15 cellular contexts compared by ENCODE assay signal in the genomic region with DNA sequence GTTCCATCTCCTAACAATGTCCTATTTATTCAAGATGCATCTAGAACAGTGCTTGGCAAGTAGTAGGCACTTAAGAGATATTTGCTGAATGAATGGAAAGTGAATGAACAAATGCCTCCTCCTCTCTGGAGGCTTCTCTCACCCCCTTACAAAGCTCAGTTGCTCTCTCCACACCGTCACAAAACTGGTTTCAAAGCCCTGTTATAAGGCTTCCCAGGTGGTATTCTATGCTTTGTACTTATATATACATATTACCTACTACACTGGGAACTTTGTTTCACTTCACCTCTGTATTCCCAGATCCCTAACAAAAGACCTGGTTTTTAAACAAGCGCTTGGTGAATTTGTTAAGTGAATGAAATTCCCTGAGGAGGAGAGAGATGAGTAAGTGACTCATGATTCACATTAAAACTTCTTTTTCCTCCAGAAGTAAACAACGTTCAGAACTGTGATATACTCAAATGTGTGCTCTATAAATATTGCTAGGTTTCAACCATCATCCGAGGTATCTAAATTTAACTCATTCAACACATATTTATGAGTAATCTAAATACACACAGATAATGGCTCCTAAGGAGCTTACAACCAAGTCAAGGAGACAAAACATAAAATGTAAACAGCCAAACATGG. TPM values are rescaled to one million over a fixed set of nuclear protein-coding genes. Genes with fewer than 3 reads are reported as not detected.
DNase-seq lines count a peak whose midpoint lies in the region; ATAC-seq and TF ChIP-seq lines count a peak whose summit lies in the region.
"Had no signal": no experiment of that assay in that cellular context is flagged by ENCODE, and none has a peak within 500 bp of the region (broad histone marks: within the 10 kb centered on the region; RNA-seq: fewer than 3 reads in every experiment).

No MANE protein-coding gene starts in this region.

- peaks cover 61% of the 10 kb centered on the region for H3K4me1 Mint-ChIP-seq in GM23338
- H3K4me1 Mint-ChIP-seq in activated CD4-positive, alpha-beta memory T cell treated with anti-CD3 and anti-CD28 coated beads, Interleukin-2, amount 10 ng/mL, durations not matched to agents 7 days and 5 days = no peaks in the 10 kb centered on the region

- H3F3A ChIP-seq in GM23338 (replicated peaks; ENCODE audit: low read depth) (no peaks in the 10 kb centered on the region; the same call in 1 of the 2 replicates), smooth muscle cell (ENCODE audit: low read depth) (no peaks in the 10 kb centered on the region)

- no peaks in the 10 kb centered on the region for H3K9me3 ChIP-seq in smooth muscle cell (replicated peaks; ENCODE audit: low read depth)
- H3K9me3 ChIP-seq in gastroesophageal sphincter = no peaks in the 10 kb centered on the region
- H3K9me3 ChIP-seq: thoracic aorta had no signal

- no peaks in the 10 kb centered on the region for H3K27me3 ChIP-seq in GM23338 (ENCODE audit: insufficient read depth)
- H3K27me3 ChIP-seq in smooth muscle cell (ENCODE audit: low read depth) = no peaks in the 10 kb centered on the region
- no peaks in the 10 kb centered on the region for H3K27me3 ChIP-seq in gastroesophageal sphincter

- H3K79me2 ChIP-seq in GM23338 (replicated peaks; ENCODE audit: insufficient read depth) (peaks cover 53% of the 10 kb centered on the region), smooth muscle cell (ENCODE audit: low read depth) (no peaks in the 10 kb centered on the region)

- peaks cover 5% of the 10 kb centered on the region for H3K27me3 Mint-ChIP-seq in GM23338 (ENCODE audit: insufficient read depth, low read depth, poor library complexity)
- H3K27me3 Mint-ChIP-seq in activated CD4-positive, alpha-beta memory T cell treated with anti-CD3 and anti-CD28 coated beads, Interleukin-2, amount 10 ng/mL, durations not matched to agents 7 days and 5 days = no peaks in the 10 kb centered on the region

- POLR2A ChIA-PET in activated CD4-positive, alpha-beta memory T cell treated with anti-CD3 and anti-CD28 coated beads, Interleukin-2, amount 10 ng/mL, durations not matched to agents 7 days and 5 days (lab: Charles Lee) = no interaction called here

- peak overlapping the region; percentile 24 for H3K4me3 ChIP-seq in GM23338
- H3K4me3 ChIP-seq in smooth muscle cell = no peak overlapping the region
- no peak overlapping the region for H3K4me3 ChIP-seq in gastroesophageal sphincter
- H3K4me3 ChIP-seq: thoracic aorta had no signal

- CTCF ChIA-PET in activated CD4-positive, alpha-beta memory T cell treated with anti-CD3 and anti-CD28 coated beads, Interleukin-2, amount 10 ng/mL, durations not matched to agents 7 days and 5 days (lab: Charles Lee) = interaction anchor here (0.7 kb wide), 1 partner anchor 12 kb away, joined by 3 read pairs; no protein-coding TSS in a partner anchor

- H3K9me2 ChIP-seq in GM23338 (ENCODE audit: insufficient read depth) = peaks cover 6% of the 10 kb centered on the region; the same call in 1 of the 2 replicates

- peak; percentile 71 for DNase-seq in GM23338 (ENCODE audit: low spot score)
- DNase-seq in NCI-H69 (lab: John Stamatoyannopoulos, UW) = peak; percentile 45
- peak; percentile 40 for DNase-seq in fibroblast of gingiva (ENCODE audit: low read depth)
- no peak for DNase-seq in smooth muscle cell (lab: John Stamatoyannopoulos, UW; ENCODE audit: unreplicated experiment)
- DNase-seq in activated CD8-positive, alpha-beta memory T cell treated with anti-CD3 and anti-CD28 coated beads, Interleukin-2, amount 50 U/mL, for 4 hours = no peak
- no peak for DNase-seq in activated CD4-positive, alpha-beta memory T cell treated with anti-CD3 and anti-CD28 coated beads, Interleukin-2, amount 10 ng/mL, durations not matched to agents 7 days and 5 days
- DNase-seq: activated CD4-positive, CD25-positive, alpha-beta regulatory T cell; Calu3; natural killer cell; NCI-H2171 had no signal

- H2AFZ ChIP-seq in GM23338 = no peak overlapping the region
- no peak overlapping the region for H2AFZ ChIP-seq in smooth muscle cell (ENCODE audit: low read depth)

- peak overlapping the region; percentile 75 for H3K27ac ChIP-seq in GM23338 (ENCODE audit: low read depth)
- no peak overlapping the region for H3K27ac ChIP-seq in smooth muscle cell (ENCODE audit: low read depth)
- H3K27ac ChIP-seq in gastroesophageal sphincter = no peak overlapping the region
- H3K27ac ChIP-seq: HL-60, thoracic aorta had no signal

- H3K4me1 ChIP-seq in GM23338 (ENCODE audit: insufficient read depth) (peaks cover 44% of the 10 kb centered on the region), smooth muscle cell (ENCODE audit: low read depth) (peaks cover 31% of the 10 kb centered on the region), gastroesophageal sphincter (peaks cover 0 to 14% (median 2%) of the 10 kb centered on the region in 3 donors)

- H4K20me1 ChIP-seq in GM23338 (replicated peaks; ENCODE audit: insufficient read depth) = no peaks in the 10 kb centered on the region; the same call in 1 of the 2 replicates
- H4K20me1 ChIP-seq in smooth muscle cell (ENCODE audit: low read depth) = peaks cover 62% of the 10 kb centered on the region

- peak; percentile 78 for ATAC-seq in GM23338
- ATAC-seq in gastroesophageal sphincter = no peak
- no peak for ATAC-seq in HG03520 (IDR thresholded peaks at IDR 0.05; ENCODE audit: unreplicated experiment)
- ATAC-seq: natural killer cell, SK-N-SH treated with all-trans-retinoic acid at 6 μM for 48 hours had no signal

- H3K27ac Mint-ChIP-seq in GM23338 = peak overlapping the region; percentile 87
- no peak overlapping the region for H3K27ac Mint-ChIP-seq in activated CD4-positive, alpha-beta memory T cell treated with anti-CD3 and anti-CD28 coated beads, Interleukin-2, amount 10 ng/mL, durations not matched to agents 7 days and 5 days
- H3K27ac Mint-ChIP-seq: natural killer cell had no signal

- WGBS in smooth muscle cell (ENCODE audit: low lambda C conversion rate) = 28% methylated on average over 4 of the region's 4 CpGs
- 28 to 31% methylated on average over 4 of the region's 4 CpGs for WGBS in gastroesophageal sphincter (ENCODE audit: low coverage in 1 of 2), 2 donors

- H3K36me3 ChIP-seq in GM23338 (ENCODE audit: insufficient read depth) (no peaks in the 10 kb centered on the region), smooth muscle cell (ENCODE audit: low read depth) (no peaks in the 10 kb centered on the region), gastroesophageal sphincter (no peaks in the 10 kb centered on the region)
- H3K36me3 ChIP-seq: thoracic aorta had no signal

- TF ChIP-seq POLR2A in gastroesophageal sphincter (IDR thresholded peaks at IDR 0.05) = no peak

- TF ChIP-seq CTCF in GM23338 (conservative IDR thresholded peaks at IDR 0.05; ENCODE audit: low read depth in 2 of 2) (no peak), smooth muscle cell (IDR thresholded peaks at IDR 0.05; ENCODE audit: borderline replicate concordance, insufficient read depth, poor library complexity, severe bottlenecking) (no peak), gastroesophageal sphincter (IDR thresholded peaks at IDR 0.05) (no peak)

- no peak for TF ChIP-seq EP300 in gastroesophageal sphincter (IDR thresholded peaks at IDR 0.05)

- H3K4me2 ChIP-seq in GM23338 (peak overlapping the region; percentile 55), smooth muscle cell (peak overlapping the region; percentile 12)

- no peaks in the 10 kb centered on the region; the same call in 2 of the 3 replicates for H3K9me3 Mint-ChIP-seq in GM23338
- no peaks in the 10 kb centered on the region for H3K9me3 Mint-ChIP-seq in activated CD4-positive, alpha-beta memory T cell treated with anti-CD3 and anti-CD28 coated beads, Interleukin-2, amount 10 ng/mL, durations not matched to agents 7 days and 5 days
- H3K9me3 Mint-ChIP-seq: natural killer cell had no signal

- H3K9ac ChIP-seq in smooth muscle cell (ENCODE audit: low read depth) = no peak overlapping the region

- peak overlapping the region; percentile 31; the same call in 1 of the 3 replicates for H3K4me3 Mint-ChIP-seq in GM23338
- H3K4me3 Mint-ChIP-seq in activated CD4-positive, alpha-beta memory T cell treated with anti-CD3 and anti-CD28 coated beads, Interleukin-2, amount 10 ng/mL, durations not matched to agents 7 days and 5 days = no peak overlapping the region
- H3K4me3 Mint-ChIP-seq: natural killer cell had no signal

- H3K36me3 Mint-ChIP-seq in GM23338 (ENCODE audit: low read depth) = peaks cover 9% of the 10 kb centered on the region; the same call in 2 of the 3 replicates
- H3K36me3 Mint-ChIP-seq in activated CD4-positive, alpha-beta memory T cell treated with anti-CD3 and anti-CD28 coated beads, Interleukin-2, amount 10 ng/mL, durations not matched to agents 7 days and 5 days (ENCODE audit: low read depth) = no peaks in the 10 kb centered on the region
- H3K36me3 Mint-ChIP-seq: natural killer cell had no signal

TF ChIP-seq in GM23338, 12 proteins besides CTCF, POLR2A, EP300 and RAD21:
- no peak for TF ChIP-seq POLR2AphosphoS5 (IDR thresholded peaks at IDR 0.05; ENCODE audit: low read depth)
- no peak for TF ChIP-seq STAT1 (IDR thresholded peaks at IDR 0.05; ENCODE audit: unreplicated experiment)
- no peak for TF ChIP-seq ZNF331 (CRISPR knock-in tag; IDR thresholded peaks at IDR 0.05; ENCODE audit: low read depth)
- TF ChIP-seq CREB1 (CRISPR knock-in tag; IDR thresholded peaks at IDR 0.05; ENCODE audit: low read depth) = 0 out of 2 replicates have a peak, but pooled peaks have one; percentile 27
- no peak for TF ChIP-seq EZH2phosphoT487 (IDR thresholded peaks at IDR 0.05; ENCODE audit: unreplicated experiment)

RNA-seq across cellular contexts. Expression of a gene that starts 36.0 kb away (rescaled TPM):
- total RNA-seq in GM23338 (2014; rRNA removed; shearing (Covaris generic)) = 27.7 and 28.7 TPM in 2 replicates
- 12.5 and 13.1 TPM in 2 replicates for polyA plus RNA-seq in GM23338 (2016; fragmentation: Nextera tagmentation; extraction: Ambion mirVana)
- total RNA-seq in smooth muscle cell = 17.3 and 20.2 TPM in 2 replicates
- 8.1 and 16.8 TPM in 2 replicates for polyA plus RNA-seq in smooth muscle cell
- total RNA-seq in gastroesophageal sphincter = 10 to 100 TPM; 20.9 to 33.6 (median 23.7) TPM
- total RNA-seq in activated CD4-positive, alpha-beta memory T cell treated with anti-CD3 and anti-CD28 coated beads, Interleukin-2, amount 10 ng/mL, durations not matched to agents 7 days and 5 days = 10 to 100 TPM; 12.8 to 14.8 TPM

Comparison
In these comparisons a context has a peak if more than half of its experiments do, and no peak if none do; other contexts are left out.
1. DNase-seq: peak in GM23338 (single experiment), NCI-H69 (single experiment) and fibroblast of gingiva (single experiment); none in smooth muscle cell (single experiment), activated CD8-positive, alpha-beta memory T cell treated with anti-CD3 and anti-CD28 coated beads, Interleukin-2, amount 50 U/mL, for 4 hours (single experiment) and activated CD4-positive, alpha-beta memory T cell treated with anti-CD3 and anti-CD28 coated beads, Interleukin-2, amount 10 ng/mL, durations not matched to agents 7 days and 5 days (single experiment).